9 cellular contexts compared by ENCODE assay signal in the genomic region with DNA sequence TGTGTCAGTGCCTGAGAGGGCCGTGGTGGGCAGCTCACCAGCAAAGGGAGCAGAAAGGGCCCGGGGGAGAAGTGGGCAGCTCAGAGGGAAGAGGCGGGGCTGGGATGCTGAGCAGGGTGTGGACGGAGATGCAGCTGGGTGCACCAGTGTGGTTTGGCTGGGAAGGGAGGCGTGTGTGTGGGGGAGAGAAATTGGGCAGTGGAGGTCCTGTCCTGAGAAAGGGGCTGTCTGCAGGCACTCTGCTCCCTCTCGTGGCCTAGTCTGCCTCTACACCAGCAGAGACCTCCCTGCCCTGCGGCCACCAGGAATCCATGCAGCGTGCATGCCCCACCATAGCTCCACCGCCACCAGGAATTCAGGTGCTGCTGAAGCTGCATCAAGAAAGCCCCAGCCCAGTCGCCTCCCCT. TPM values are rescaled to one million over a fixed set of nuclear protein-coding genes. Genes with fewer than 3 reads are reported as not detected.
DNase-seq lines count a peak whose midpoint lies in the region; ATAC-seq and TF ChIP-seq lines count a peak whose summit lies in the region.
"Had no signal": no experiment of that assay in that cellular context is flagged by ENCODE, and none has a peak within 500 bp of the region (broad histone marks: within the 10 kb centered on the region; RNA-seq: fewer than 3 reads in every experiment).

No MANE protein-coding gene starts in this region.

- intact Hi-C loops in heart left ventricle (cut with DNase I) (loop anchor here in 2 of 10 donors (5.0 to 10.0 kb wide), 2 partner anchors 160 to 348 kb away; partner anchors contain the start of gene NUDT14 (in 1 of the 2)), body of pancreas (cut with DNase I) (no loop called here)

- H3K9me3 Mint-ChIP-seq in chondrocyte (ENCODE audit: low read depth) (no peaks in the 10 kb centered on the region), type B pancreatic cell (no peaks in the 10 kb centered on the region)
- no peaks in the 10 kb centered on the region for H3K9me3 Mint-ChIP-seq in activated T-cell treated with anti-CD3 and anti-CD28 coated beads, Interleukin-2, amount 50 U/mL, for 4 hours

- TF ChIP-seq POLR2A in heart left ventricle (IDR thresholded peaks at IDR 0.05) = no peak
- no peak for TF ChIP-seq POLR2A in body of pancreas (IDR thresholded peaks at IDR 0.05)

- H3K36me3 Mint-ChIP-seq in chondrocyte (ENCODE audit: low read depth) (no peaks in the 10 kb centered on the region), type B pancreatic cell (no peaks in the 10 kb centered on the region)
- H3K36me3 Mint-ChIP-seq in activated T-cell treated with anti-CD3 and anti-CD28 coated beads, Interleukin-2, amount 50 U/mL, for 4 hours (ENCODE audit: insufficient read depth) = no peaks in the 10 kb centered on the region

- no peak overlapping the region for H3K27ac ChIP-seq in cardiac muscle cell
- no peak overlapping the region for H3K27ac ChIP-seq in heart left ventricle
- H3K27ac ChIP-seq in MM.1S (ENCODE audit: low read length) = no peak overlapping the region
- H3K27ac ChIP-seq in body of pancreas = no peak overlapping the region

- no peaks in the 10 kb centered on the region for H3K9me3 ChIP-seq in cardiac muscle cell (ENCODE audit: low read depth)
- H3K9me3 ChIP-seq in heart left ventricle = no peaks in the 10 kb centered on the region
- H3K9me3 ChIP-seq in MM.1S (replicated peaks; ENCODE audit: insufficient read depth, low read length) = no peaks in the 10 kb centered on the region
- H3K9me3 ChIP-seq in body of pancreas = no peaks in the 10 kb centered on the region

- no peak overlapping the region for H2AFZ ChIP-seq in MM.1S (ENCODE audit: low read length)

- no peaks in the 10 kb centered on the region for H3K4me1 Mint-ChIP-seq in chondrocyte (ENCODE audit: low read depth)
- no peaks in the 10 kb centered on the region for H3K4me1 Mint-ChIP-seq in type B pancreatic cell (ENCODE audit: unreplicated experiment)
- H3K4me1 Mint-ChIP-seq in activated T-cell treated with anti-CD3 and anti-CD28 coated beads, Interleukin-2, amount 50 U/mL, for 4 hours (ENCODE audit: low read depth) = peaks cover 16% of the 10 kb centered on the region

- H3K27ac Mint-ChIP-seq in chondrocyte (ENCODE audit: unreplicated experiment) (no peak overlapping the region), type B pancreatic cell (no peak overlapping the region)

- DNase-seq in cardiac muscle cell (ENCODE audit: low read depth in 1 of 2, low spot score in 1 of 2) (peak in 1 of 2 donors; percentile 41), heart left ventricle (no peak), MM.1S (no peak), chondrocyte (ENCODE audit: low spot score) (peak; percentile 86), type B pancreatic cell (ENCODE audit: extremely low spot score, unreplicated experiment) (no peak), body of pancreas (no peak)
- no peak for DNase-seq in activated T-cell treated with anti-CD3 and anti-CD28 coated beads, Interleukin-2, amount 50 U/mL, for 4 hours
- DNase-seq in stimulated activated CD4-positive, alpha-beta T cell treated with anti-CD3 and anti-CD28 coated beads, Interleukin-4, amount 100 ng/mL, for 1 hour = no peak

- H3K27me3 ChIP-seq in cardiac muscle cell (no peaks in the 10 kb centered on the region), heart left ventricle (peaks cover 0 to 26% (median 10%) of the 10 kb centered on the region in 9 donors), MM.1S (replicated peaks; ENCODE audit: insufficient read depth, low read length) (peaks cover 56% of the 10 kb centered on the region), body of pancreas (peaks cover 0 to 7% of the 10 kb centered on the region in 2 donors)

- H3K79me2 ChIP-seq in MM.1S (ENCODE audit: low read length) = no peaks in the 10 kb centered on the region

- H3K9me2 ChIP-seq in MM.1S (replicated peaks; ENCODE audit: insufficient read depth, low read length) = no peaks in the 10 kb centered on the region

- H3K4me3 Mint-ChIP-seq in chondrocyte (ENCODE audit: unreplicated experiment) = no peak overlapping the region
- H3K4me3 Mint-ChIP-seq in type B pancreatic cell = no peak overlapping the region
- H3K4me3 Mint-ChIP-seq in activated T-cell treated with anti-CD3 and anti-CD28 coated beads, Interleukin-2, amount 50 U/mL, for 4 hours = no peak overlapping the region

- H3K4me3 ChIP-seq in cardiac muscle cell (no peak overlapping the region), heart left ventricle (no peak overlapping the region), MM.1S (ENCODE audit: low read length) (no peak overlapping the region), body of pancreas (no peak overlapping the region)

- H4K20me1 ChIP-seq in MM.1S (ENCODE audit: insufficient read depth, low read length) = no peaks in the 10 kb centered on the region

- TF ChIP-seq CTCF in cardiac muscle cell (IDR thresholded peaks at IDR 0.05; ENCODE audit: low read depth, low read length) (peak; percentile 49), heart left ventricle (IDR thresholded peaks at IDR 0.05) (peak in 6 of 12 donors; percentile 9 to 36 (median 27)), MM.1S (IDR thresholded peaks at IDR 0.05; ENCODE audit: low read length) (peak; percentile 45), chondrocyte (IDR thresholded peaks at IDR 0.05) (peak; percentile 64), type B pancreatic cell (conservative IDR thresholded peaks at IDR 0.05) (peak; percentile 61), body of pancreas (IDR thresholded peaks at IDR 0.05) (no peak)

- no peak overlapping the region for H3K9ac ChIP-seq in MM.1S (ENCODE audit: low read length)

- 61 to 77% (median 66%) methylated on average over 10 of the region's 10 CpGs for WGBS in heart left ventricle, 4 donors
- 62 to 65% methylated on average over 7 to 10 of the region's 10 CpGs for WGBS in body of pancreas, 2 donors

- H3K36me3 ChIP-seq in cardiac muscle cell = no peaks in the 10 kb centered on the region
- H3K36me3 ChIP-seq in heart left ventricle = no peaks in the 10 kb centered on the region
- H3K36me3 ChIP-seq in MM.1S (replicated peaks; ENCODE audit: insufficient read depth, low read length) = no peaks in the 10 kb centered on the region
- H3K36me3 ChIP-seq in body of pancreas (replicated peaks in 1 of 2; ENCODE audit: insufficient read depth in 1 of 2, low read depth in 2 of 2) = no peaks in the 10 kb centered on the region

- no peaks in the 10 kb centered on the region for H3F3A ChIP-seq in MM.1S (ENCODE audit: insufficient read depth, low read length)

- peaks cover 12% of the 10 kb centered on the region for H3K27me3 Mint-ChIP-seq in chondrocyte (ENCODE audit: low read depth)
- peaks cover 11% of the 10 kb centered on the region for H3K27me3 Mint-ChIP-seq in type B pancreatic cell
- H3K27me3 Mint-ChIP-seq in activated T-cell treated with anti-CD3 and anti-CD28 coated beads, Interleukin-2, amount 50 U/mL, for 4 hours (ENCODE audit: low read depth) = no peaks in the 10 kb centered on the region

- no peak overlapping the region for H3K4me2 ChIP-seq in MM.1S (ENCODE audit: low read depth, low read length)

- H3K4me1 ChIP-seq in cardiac muscle cell (ENCODE audit: low read depth) (no peaks in the 10 kb centered on the region), heart left ventricle (peaks cover 3 to 25% (median 14%) of the 10 kb centered on the region in 12 donors), MM.1S (ENCODE audit: low read length) (peaks cover 4% of the 10 kb centered on the region; the same call in 1 of the 2 replicates), body of pancreas (peaks cover 11% of the 10 kb centered on the region)

- no peak for ATAC-seq in heart left ventricle
- no peak for ATAC-seq in body of pancreas
- ATAC-seq in activated T-cell treated with anti-CD3 and anti-CD28 coated beads, Interleukin-2, amount 50 U/mL, for 4 hours = no peak

RNA-seq across cellular contexts. Expression of gene TMEM121, which starts 6.4 kb away (rescaled TPM):
- total RNA-seq in cardiac muscle cell = 6.8 and 8.8 TPM in 2 replicates
- polyA plus RNA-seq in cardiac muscle cell = 4.4 and 6.4 TPM in 2 replicates
- 1 to 10 TPM; 1.0 to 4.4 (median 2.0) TPM for total RNA-seq in heart left ventricle
- polyA plus RNA-seq in heart left ventricle = 1 to 10 TPM; 1.1 to 1.5 TPM
- 4.4 to 8.9 TPM (median 6.0 TPM) in 3 replicates for total RNA-seq in chondrocyte
- total RNA-seq in type B pancreatic cell (ENCODE audit: low replicate concordance) = 1.4 and 5.5 TPM in 2 replicates
- 10 to 100 TPM in 1 of 2 donors, 1 to 10 TPM in 1; 4.2 to 13.8 TPM for total RNA-seq in body of pancreas
- 10 to 100 TPM; 14.4 to 24.6 (median 19.5) TPM for total RNA-seq in activated T-cell treated with anti-CD3 and anti-CD28 coated beads, Interleukin-2, amount 50 U/mL, for 4 hours

RNA-seq across cellular contexts. Expression of gene TEDC1, which starts 41.7 kb away (rescaled TPM):
- total RNA-seq in cardiac muscle cell = 32.0 and 33.0 TPM in 2 replicates
- polyA plus RNA-seq in cardiac muscle cell = 27.4 and 27.6 TPM in 2 replicates
- total RNA-seq in heart left ventricle = 10 to 100 TPM in 1 of 9 donors, 1 to 10 TPM in 7, under 1 TPM in 1; 0.94 to 12.4 (median 3.2) TPM
- 1 to 10 TPM; 4.8 to 6.7 TPM for polyA plus RNA-seq in heart left ventricle
- 12.9 to 15.5 TPM (median 14.3 TPM) in 3 replicates for total RNA-seq in chondrocyte
- 11.9 and 22.1 TPM in 2 replicates for total RNA-seq in type B pancreatic cell (ENCODE audit: low replicate concordance)
- 10 to 100 TPM in 1 of 2 donors, 1 to 10 TPM in 1; 1.6 to 12.2 TPM for total RNA-seq in body of pancreas
- total RNA-seq in activated T-cell treated with anti-CD3 and anti-CD28 coated beads, Interleukin-2, amount 50 U/mL, for 4 hours = 10 to 100 TPM; 53.7 to 58.7 (median 57.8) TPM

RNA-seq across cellular contexts. Expression of gene CRIP1, which starts 46.1 kb away (rescaled TPM):
- 46.9 and 51.1 TPM in 2 replicates for total RNA-seq in cardiac muscle cell
- 196 and 203 TPM in 2 replicates for polyA plus RNA-seq in cardiac muscle cell
- 100 to 1,000 TPM in 1 of 9 donors, 10 to 100 TPM in 8; 12.1 to 195 (median 56.9) TPM for total RNA-seq in heart left ventricle
- polyA plus RNA-seq in heart left ventricle = 100 to 1,000 TPM in 1 of 2 donors, 10 to 100 TPM in 1; 81.1 to 109 TPM
- total RNA-seq in chondrocyte = 38.7 to 181 TPM (median 174 TPM) in 3 replicates
- total RNA-seq in type B pancreatic cell (ENCODE audit: low replicate concordance) = 5.1 and 15.4 TPM in 2 replicates
- 1 to 10 TPM; 2.6 to 5.4 TPM for total RNA-seq in body of pancreas
- total RNA-seq in activated T-cell treated with anti-CD3 and anti-CD28 coated beads, Interleukin-2, amount 50 U/mL, for 4 hours = 10 to 100 TPM; 24.9 to 43.9 (median 33.5) TPM
- total RNA-seq: frontal cortex had no signal

RNA-seq across cellular contexts. Expression of gene CRIP2, which starts 58.1 kb away (rescaled TPM):
- total RNA-seq in cardiac muscle cell (804 and 1,173 TPM in 2 replicates), heart left ventricle (1,000 to 10,000 TPM in 2 of 9 donors, 100 to 1,000 TPM in 7; 695 to 1,715 (median 851) TPM), chondrocyte (166 to 264 TPM (median 247 TPM) in 3 replicates), type B pancreatic cell (ENCODE audit: low replicate concordance) (11.2 and 20.3 TPM in 2 replicates), body of pancreas (10 to 100 TPM; 65.9 to 96.6 TPM)
- polyA plus RNA-seq in cardiac muscle cell (1,364 and 1,845 TPM in 2 replicates), heart left ventricle (1,000 to 10,000 TPM in 1 of 2 donors, 100 to 1,000 TPM in 1; 829 to 1,402 TPM)
- 1 to 10 TPM in 1 of 3 donors, under 1 TPM in 2; 0.90 to 1.4 (median 0.91) TPM for total RNA-seq in activated T-cell treated with anti-CD3 and anti-CD28 coated beads, Interleukin-2, amount 50 U/mL, for 4 hours

Comparison
In these comparisons a context has a peak if more than half of its experiments do, and no peak if none do; other contexts are left out.
1. CTCF ChIP-seq: peak in cardiac muscle cell (single experiment), MM.1S (single experiment), chondrocyte (single experiment) and type B pancreatic cell (single experiment); none in body of pancreas (0 of 7).